22 cellular contexts compared by ENCODE assay signal in the genomic region with DNA sequence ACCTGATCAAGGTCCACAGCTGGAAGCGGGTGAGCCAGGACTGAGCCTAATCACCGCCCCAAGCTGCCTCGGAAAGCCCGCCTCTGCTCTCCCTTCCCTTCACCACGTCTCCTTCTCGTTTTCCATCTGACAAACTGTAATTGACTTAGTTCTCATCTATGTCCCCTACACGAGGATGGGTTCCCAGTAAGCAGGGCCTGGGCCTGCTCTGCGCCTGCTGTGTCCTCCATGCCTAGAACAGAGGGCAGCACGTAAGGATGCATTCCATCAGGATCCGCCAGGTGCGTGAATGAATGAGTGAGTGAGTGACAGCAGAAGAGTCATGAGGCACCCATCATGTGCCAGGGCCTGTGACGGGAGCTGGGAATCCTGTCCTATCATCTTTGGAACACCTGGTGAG.
DNase-seq lines count a peak whose midpoint lies in the region; ATAC-seq, FAIRE-seq and TF ChIP-seq lines count a peak whose summit lies in the region.
"Had no signal": no experiment of that assay in that cellular context is flagged by ENCODE, and none has a peak within 500 bp of the region (broad histone marks: within the 10 kb centered on the region; RNA-seq: fewer than 3 reads in every experiment).

No MANE protein-coding gene starts in this region.

- no peak overlapping the region for H3K4me3 ChIP-seq in H1 (ENCODE audit: extremely low read depth in 1 of 4, insufficient read depth in 2 of 4, low read depth in 3 of 4, low read length in 4 of 4)
- H3K4me3 ChIP-seq: GM23338 had no signal

- no peak for TF ChIP-seq RAD21 in H1 (IDR thresholded peaks at IDR 0.05 in 1 of 2, conservative IDR thresholded peaks at IDR 0.05 in 1 of 2; ENCODE audit: low read depth in 2 of 2, low read length in 2 of 2)

- H2BK12ac ChIP-seq in H1 (ENCODE audit: low read depth, low read length) = no peak overlapping the region

- ATAC-seq in activated CD8-positive, alpha-beta memory T cell treated with anti-CD3 and anti-CD28 coated beads, Interleukin-2, amount 10 ng/mL, durations not matched to agents 7 days and 5 days = no peak
- ATAC-seq: CD8-positive, alpha-beta T cell; GM23338 had no signal

- H3K27me3 ChIP-seq in H1 (replicated peaks in 1 of 4; ENCODE audit: control insufficient read depth in 3 of 4, extremely low read depth in 1 of 4, insufficient read depth in 3 of 4, low read length in 3 of 4) = no peaks in the 10 kb centered on the region; a peak in 2 of 7 replicates

- H3K36me3 Mint-ChIP-seq in T-helper 1 cell treated with Interleukin-12 subunit alpha and Interleukin-12 subunit beta and Interleukin-4 antibody, amounts not matched to agents 30 μg/mL and 1 μg/mL, for 36 hours (ENCODE audit: low read depth) = peaks cover 16% of the 10 kb centered on the region
- H3K36me3 Mint-ChIP-seq in activated CD8-positive, alpha-beta memory T cell treated with anti-CD3 and anti-CD28 coated beads, Interleukin-2, amount 10 ng/mL, durations not matched to agents 7 days and 5 days = peaks cover 20% of the 10 kb centered on the region
- H3K36me3 Mint-ChIP-seq: CD14-positive monocyte had no signal

- no peaks in the 10 kb centered on the region for H3K9me3 Mint-ChIP-seq in T-helper 1 cell treated with Interleukin-12 subunit alpha and Interleukin-12 subunit beta and Interleukin-4 antibody, amounts not matched to agents 30 μg/mL and 1 μg/mL, for 36 hours
- H3K9me3 Mint-ChIP-seq in activated CD8-positive, alpha-beta memory T cell treated with anti-CD3 and anti-CD28 coated beads, Interleukin-2, amount 10 ng/mL, durations not matched to agents 7 days and 5 days (ENCODE audit: low read depth) = no peaks in the 10 kb centered on the region
- H3K9me3 Mint-ChIP-seq: CD8-positive, alpha-beta T cell; GM23338 had no signal

- no peak overlapping the region for H3K4me3 Mint-ChIP-seq in T-helper 1 cell treated with Interleukin-12 subunit alpha and Interleukin-12 subunit beta and Interleukin-4 antibody, amounts not matched to agents 30 μg/mL and 1 μg/mL, for 36 hours
- no peak overlapping the region for H3K4me3 Mint-ChIP-seq in activated CD8-positive, alpha-beta memory T cell treated with anti-CD3 and anti-CD28 coated beads, Interleukin-2, amount 10 ng/mL, durations not matched to agents 7 days and 5 days
- H3K4me3 Mint-ChIP-seq: CD14-positive monocyte; CD8-positive, alpha-beta T cell; GM23338; HFFc6 had no signal

- H3K9me3 ChIP-seq in H1 (ENCODE audit: insufficient read depth in 2 of 2, low read depth in 1 of 2, low read length in 1 of 2) = no peaks in the 10 kb centered on the region

- no peak for TF ChIP-seq CTCF in H1 (IDR thresholded peaks at IDR 0.05; ENCODE audit: control extremely low read depth in 1 of 3, insufficient read depth in 1 of 3, low read depth in 1 of 3, low read length in 3 of 3)

- no peak overlapping the region for H3K14ac ChIP-seq in H1 (ENCODE audit: insufficient read length)

- H2BK120ac ChIP-seq in H1 (replicated peaks; ENCODE audit: low read depth, low read length) = no peak overlapping the region

- H3K4me1 ChIP-seq in H1 (replicated peaks in 1 of 4; ENCODE audit: control insufficient read depth in 3 of 4, insufficient read depth in 4 of 4, low read length in 3 of 4) = peaks cover 12 to 29% (median 20%) of the 10 kb centered on the region in 4 experiments

- peak overlapping the region; percentile 62 for H3K27ac Mint-ChIP-seq in T-helper 1 cell treated with Interleukin-12 subunit alpha and Interleukin-12 subunit beta and Interleukin-4 antibody, amounts not matched to agents 30 μg/mL and 1 μg/mL, for 36 hours
- peak overlapping the region; percentile 78 for H3K27ac Mint-ChIP-seq in activated CD8-positive, alpha-beta memory T cell treated with anti-CD3 and anti-CD28 coated beads, Interleukin-2, amount 10 ng/mL, durations not matched to agents 7 days and 5 days
- H3K27ac Mint-ChIP-seq: CD14-positive monocyte; CD8-positive, alpha-beta T cell; GM23338; HFFc6 had no signal

- H3K23ac ChIP-seq in H1 (ENCODE audit: insufficient read length) = no peak overlapping the region

- H2BK5ac ChIP-seq in H1 (ENCODE audit: low read depth, low read length) = no peak overlapping the region

- no peak overlapping the region; the same call in 1 of the 2 replicates for H4K8ac ChIP-seq in H1 (ENCODE audit: extremely low read depth, insufficient read depth, low read length)

- H2AK5ac ChIP-seq in H1 (ENCODE audit: low read depth, low read length) = no peak overlapping the region

- no peaks in the 10 kb centered on the region for H3K27me3 Mint-ChIP-seq in T-helper 1 cell treated with Interleukin-12 subunit alpha and Interleukin-12 subunit beta and Interleukin-4 antibody, amounts not matched to agents 30 μg/mL and 1 μg/mL, for 36 hours (ENCODE audit: low read depth)
- no peaks in the 10 kb centered on the region for H3K27me3 Mint-ChIP-seq in activated CD8-positive, alpha-beta memory T cell treated with anti-CD3 and anti-CD28 coated beads, Interleukin-2, amount 10 ng/mL, durations not matched to agents 7 days and 5 days

- H4K91ac ChIP-seq in H1 (replicated peaks; ENCODE audit: insufficient read length, low read length) = no peak overlapping the region

- no peaks in the 10 kb centered on the region for H3K36me3 ChIP-seq in H1 (ENCODE audit: control insufficient read depth in 2 of 4, insufficient read depth in 4 of 4, low read length in 3 of 4)

- no peaks in the 10 kb centered on the region for H4K20me1 ChIP-seq in H1 (replicated peaks in 1 of 2; ENCODE audit: control insufficient read depth in 1 of 2, insufficient read depth in 2 of 2, low read length in 2 of 2)

- H2AFZ ChIP-seq in H1 (ENCODE audit: low read length) = no peak overlapping the region
- H2AFZ ChIP-seq: GM23338 had no signal

- H3K4me2 ChIP-seq in H1 (ENCODE audit: insufficient read depth in 1 of 2, low read depth in 2 of 2, low read length in 2 of 2) = no peak overlapping the region
- H3K4me2 ChIP-seq: GM23338 had no signal

- CTCF ChIA-PET in activated CD8-positive, alpha-beta memory T cell treated with anti-CD3 and anti-CD28 coated beads, Interleukin-2, amount 10 ng/mL, durations not matched to agents 7 days and 5 days (lab: Charles Lee) = interaction anchor here (1.5 kb wide), 1 partner anchor 21 kb away, joined by 5 read pairs; no protein-coding TSS in a partner anchor
- CTCF ChIA-PET in H1 (lab: Charles Lee; ENCODE audit: partially characterized antibody) = interaction anchor here (1.5 to 4.6 kb wide), 3 partner anchors 25 to 115 kb away, joined by 3 to 23 read pairs (median 22); no protein-coding TSS in a partner anchor

- H3K27ac ChIP-seq in H1 (ENCODE audit: low read depth, low read length) = no peak overlapping the region
- H3K27ac ChIP-seq: 22Rv1, HL-60 had no signal

- no peaks in the 10 kb centered on the region; the same call in 1 of the 2 replicates for H3K79me1 ChIP-seq in H1 (ENCODE audit: low read depth, low read length)

- TF ChIP-seq POLR2A in H1 (IDR thresholded peaks at IDR 0.05; ENCODE audit: control extremely low read depth in 1 of 2, low read depth in 2 of 2, low read length in 2 of 2) = no peak

- H3K9ac ChIP-seq in H1 (replicated peaks in 1 of 4; ENCODE audit: extremely low read depth in 1 of 4, low read depth in 3 of 4, low read length in 3 of 4) = no peak overlapping the region

- POLR2A ChIA-PET in H1 (lab: Charles Lee; ENCODE audit: partially characterized antibody) = no interaction called here

- H2BK15ac ChIP-seq in H1 (ENCODE audit: low read length) = 0 out of 2 replicates have a peak overlapping the region, but pooled peaks have one; percentile 2

- no peaks in the 10 kb centered on the region for H3K79me2 ChIP-seq in H1 (ENCODE audit: control insufficient read depth in 1 of 2, insufficient read depth in 2 of 2, low read length in 2 of 2)

- H3K56ac ChIP-seq in H1 (replicated peaks; ENCODE audit: insufficient read length, low read depth, low read length) = no peak overlapping the region

- peak overlapping the region; percentile 44 for H3K4ac ChIP-seq in H1 (replicated peaks; ENCODE audit: insufficient read length, low read depth, low read length)

- 91% methylated on average over 12 of the region's 12 CpGs; no CpG with 5 or more reads in 1 of the 2 experiments for WGBS in H1 (ENCODE audit: extremely low coverage in 1 of 2, insufficient coverage in 1 of 2, insufficient read length in 1 of 2, insufficient replicate concordance in 2 of 2, low coverage in 1 of 2, low lambda C conversion rate in 2 of 2, missing lambda C conversion rate in 1 of 2), 2 experiments

- no peaks in the 10 kb centered on the region for H3K23me2 ChIP-seq in H1 (ENCODE audit: low read depth, low read length)

- H3K4me1 Mint-ChIP-seq in T-helper 1 cell treated with Interleukin-12 subunit alpha and Interleukin-12 subunit beta and Interleukin-4 antibody, amounts not matched to agents 30 μg/mL and 1 μg/mL, for 36 hours (ENCODE audit: low read depth) = peaks cover 24% of the 10 kb centered on the region
- H3K4me1 Mint-ChIP-seq in activated CD8-positive, alpha-beta memory T cell treated with anti-CD3 and anti-CD28 coated beads, Interleukin-2, amount 10 ng/mL, durations not matched to agents 7 days and 5 days = peaks cover 30% of the 10 kb centered on the region
- H3K4me1 Mint-ChIP-seq: CD14-positive monocyte had no signal

- FAIRE-seq in H1 (lab: Jason Lieb, UNC) = no peak
- FAIRE-seq: D721Med, G401.6, GM12891 had no signal

- no peak overlapping the region for H4K5ac ChIP-seq in H1 (ENCODE audit: insufficient read length, low read depth, low read length)

- TF ChIP-seq EP300 in H1 (IDR thresholded peaks at IDR 0.05; ENCODE audit: borderline replicate concordance in 1 of 2, low read depth in 2 of 2, low read length in 2 of 2) = no peak

- no peak overlapping the region for H2BK20ac ChIP-seq in H1 (ENCODE audit: low read length)

- H3K18ac ChIP-seq in H1 (ENCODE audit: extremely low read depth, low read length) = no peak overlapping the region

- no peak for DNase-seq in T-helper 1 cell
- DNase-seq in activated CD8-positive, alpha-beta memory T cell treated with anti-CD3 and anti-CD28 coated beads, Interleukin-2, amount 10 ng/mL, durations not matched to agents 7 days and 5 days = no peak
- no peak for DNase-seq in activated CD8-positive, alpha-beta memory T cell treated with anti-CD3 and anti-CD28 coated beads, Interleukin-2, amount 50 U/mL, for 48 hours
- DNase-seq in H1 (ENCODE audit: low read depth in 1 of 2, low spot score in 2 of 2) = no peak
- DNase-seq in mesenteric fat pad (ENCODE audit: low spot score) = peak; percentile 60
- DNase-seq in HuH-7.5 (ENCODE audit: low spot score) = no peak
- DNase-seq in activated CD4-positive, CD25-positive, alpha-beta regulatory T cell treated with anti-CD3 and anti-CD28 coated beads, Interleukin-2, amount 50 U/mL, for 72 hours = no peak
- DNase-seq: COR-L47, DMS153, DMS79 treated with DMSO at 0.1 percent for 48 hours, EL, HCEC 1CT, HFFc6 had no signal

TF ChIP-seq in H1, 55 proteins besides CTCF, POLR2A, EP300 and RAD21 (continues in another document):
- TF ChIP-seq PHF8 (conservative IDR thresholded peaks at IDR 0.05; ENCODE audit: low read depth, low read length) (no peak), SIX5 (IDR thresholded peaks at IDR 0.05; ENCODE audit: low read depth, low read length) (no peak), TBP (IDR thresholded peaks at IDR 0.05; ENCODE audit: low read depth, low read length) (no peak), RFX5 (IDR thresholded peaks at IDR 0.05; ENCODE audit: borderline replicate concordance, low read depth, low read length) (no peak)
